ENCODE assay signal across 13 cellular contexts in the genomic region with DNA sequence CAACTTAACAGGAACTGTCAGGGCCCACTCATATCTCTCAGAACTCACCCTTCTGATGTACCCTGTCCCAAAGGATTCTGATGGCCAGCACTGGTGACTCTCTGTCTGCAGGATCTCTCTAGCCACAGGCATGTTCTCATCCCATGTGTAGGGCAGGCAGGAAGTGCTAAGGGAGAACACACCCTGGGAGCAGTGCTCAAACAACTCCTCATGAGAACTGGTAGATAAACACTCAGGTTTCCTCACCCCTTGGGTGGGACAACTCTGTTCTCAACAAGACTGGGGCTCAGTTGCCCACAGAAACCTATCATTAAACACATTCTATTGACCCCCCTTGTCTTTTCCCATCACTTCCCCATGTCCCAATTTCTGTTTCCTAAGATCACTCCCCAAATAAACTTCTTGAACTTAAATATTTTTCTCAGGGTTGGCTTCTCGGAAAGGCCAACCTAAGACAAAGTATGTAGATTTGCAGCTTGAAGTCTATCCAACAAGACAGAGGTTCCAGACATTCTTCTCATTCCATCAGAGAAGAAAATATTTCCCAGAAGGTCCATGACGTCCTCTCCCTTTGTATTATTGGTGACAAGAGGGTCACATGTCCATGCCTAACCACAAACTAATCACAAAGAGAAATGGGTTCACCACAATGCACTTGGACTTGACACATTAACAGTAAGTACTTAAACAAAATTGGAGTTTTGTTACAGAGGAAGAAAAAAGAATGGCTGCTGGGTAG.
DNase-seq lines count a peak whose midpoint lies in the region; ATAC-seq and TF ChIP-seq lines count a peak whose summit lies in the region.
"Had no signal": no experiment of that assay in that cellular context is flagged by ENCODE, and none has a peak within 500 bp of the region (broad histone marks: within the 10 kb centered on the region; RNA-seq: fewer than 3 reads in every experiment).

No MANE protein-coding gene starts in this region.

- H3K27ac Mint-ChIP-seq in chondrocyte (ENCODE audit: unreplicated experiment) (peak overlapping the region; percentile 86), nephron progenitor cell (no peak overlapping the region)
- H3K27ac Mint-ChIP-seq: natural killer cell treated with Interleukin-12 subunit alpha and Interleukin-12 subunit beta and Interleukin-15 and Interleukin-18, amount 100 ng/mL, for 72 hours had no signal

- POLR2A ChIA-PET in AG04449 (lab: Yijun Ruan, JAX): interaction anchor here (1.5 kb wide), 1 partner anchor 361 kb away, joined by 3 read pairs; a partner anchor contains a TSS

- H3K18ac ChIP-seq in mesendoderm (ENCODE audit: low read length): no peak overlapping the region

- H3K36me3 Mint-ChIP-seq in chondrocyte (ENCODE audit: low read depth): no peaks in the 10 kb centered on the region
- H3K36me3 Mint-ChIP-seq in nephron progenitor cell (ENCODE audit: low read depth): peaks cover 8% of the 10 kb centered on the region
- H3K36me3 Mint-ChIP-seq: natural killer cell treated with Interleukin-12 subunit alpha and Interleukin-12 subunit beta and Interleukin-15 and Interleukin-18, amount 100 ng/mL, for 72 hours had no signal

- H3K4me1 ChIP-seq in mesendoderm (ENCODE audit: control insufficient read depth, low read depth, low read length): no peaks in the 10 kb centered on the region
- H3K4me1 ChIP-seq: BLaER1 treated with 17β-estradiol and CSF1 and Interleukin-3, amounts not matched to agents 10 nM and 100 nM; Peyer's patch had no signal

- no peaks in the 10 kb centered on the region for H3K27me3 Mint-ChIP-seq in chondrocyte (ENCODE audit: low read depth)
- peaks cover 3% of the 10 kb centered on the region for H3K27me3 Mint-ChIP-seq in nephron progenitor cell (ENCODE audit: low read depth, poor library complexity)
- H3K27me3 Mint-ChIP-seq: natural killer cell treated with Interleukin-12 subunit alpha and Interleukin-12 subunit beta and Interleukin-15 and Interleukin-18, amount 100 ng/mL, for 72 hours had no signal

- H2AK5ac ChIP-seq in mesendoderm (ENCODE audit: low read length): no peak overlapping the region

- no peak overlapping the region for H4K8ac ChIP-seq in mesendoderm (ENCODE audit: low read depth, low read length)

- no peak overlapping the region for H3K27ac ChIP-seq in mesendoderm (ENCODE audit: low read depth, low read length)
- H3K27ac ChIP-seq: BLaER1 treated with 17β-estradiol and CSF1 and Interleukin-3, amounts not matched to agents 10 nM and 100 nM; hepatocyte; Peyer's patch had no signal

- H3K23ac ChIP-seq in mesendoderm (ENCODE audit: low read length): no peak overlapping the region

- H3K9me3 Mint-ChIP-seq in chondrocyte (ENCODE audit: low read depth): no peaks in the 10 kb centered on the region
- H3K9me3 Mint-ChIP-seq in nephron progenitor cell: peaks cover 9% of the 10 kb centered on the region
- H3K9me3 Mint-ChIP-seq: natural killer cell treated with Interleukin-12 subunit alpha and Interleukin-12 subunit beta and Interleukin-15 and Interleukin-18, amount 100 ng/mL, for 72 hours had no signal

- no peak overlapping the region for H3K4ac ChIP-seq in mesendoderm (ENCODE audit: low read depth, low read length)

- H3K4me2 ChIP-seq in mesendoderm (ENCODE audit: low read length): no peak overlapping the region
- H3K4me2 ChIP-seq: BLaER1 treated with 17β-estradiol and CSF1 and Interleukin-3, amounts not matched to agents 10 nM and 100 nM; hepatocyte had no signal

- no peak for ATAC-seq in HG02870 (IDR thresholded peaks at IDR 0.05; ENCODE audit: unreplicated experiment)
- no peak for ATAC-seq in omental fat pad (ENCODE audit: low FRiP score)
- ATAC-seq: natural killer cell treated with Interleukin-12 subunit alpha and Interleukin-12 subunit beta and Interleukin-15 and Interleukin-18, amount 100 ng/mL, for 72 hours had no signal

- WGBS in mesendoderm (ENCODE audit: extremely low coverage, insufficient coverage, low lambda C conversion rate): no CpG with 5 or more reads among the region's 2 CpGs

- no peak overlapping the region for H3K56ac ChIP-seq in mesendoderm (ENCODE audit: low read length)

- CTCF ChIA-PET in AG04449 (lab: Yijun Ruan, JAX): no interaction called here

- no peak overlapping the region for H2BK15ac ChIP-seq in mesendoderm (replicated peaks; ENCODE audit: low read depth)

- no peak overlapping the region for H2BK120ac ChIP-seq in mesendoderm (ENCODE audit: low read depth, low read length)

- H3K4me3 ChIP-seq in AG04449 (ENCODE audit: low read depth, low read length) (no peak overlapping the region), mesendoderm (ENCODE audit: low read length) (no peak overlapping the region)
- H3K4me3 ChIP-seq: BLaER1 treated with 17β-estradiol and CSF1 and Interleukin-3, amounts not matched to agents 10 nM and 100 nM; hepatocyte; Peyer's patch had no signal

- no peak overlapping the region for H4K5ac ChIP-seq in mesendoderm (ENCODE audit: low read length)

- H3K79me2 ChIP-seq in mesendoderm (ENCODE audit: control insufficient read depth, insufficient read depth, low read length): no peaks in the 10 kb centered on the region
- H3K79me2 ChIP-seq: hepatocyte had no signal

- H3K27me3 ChIP-seq in mesendoderm (ENCODE audit: insufficient read depth, low read length, poor library complexity): no peaks in the 10 kb centered on the region
- H3K27me3 ChIP-seq: BLaER1 treated with 17β-estradiol and CSF1 and Interleukin-3, amounts not matched to agents 10 nM and 100 nM; hepatocyte; Peyer's patch had no signal

- TF ChIP-seq CTCF in AG04449 (IDR thresholded peaks at IDR 0.05; ENCODE audit: insufficient read depth, low read length, missing control alignments): no peak
- TF ChIP-seq CTCF in chondrocyte (IDR thresholded peaks at IDR 0.05): no peak
- TF ChIP-seq CTCF in nephron progenitor cell (IDR thresholded peaks at IDR 0.05): no peak
- no peak for TF ChIP-seq CTCF in omental fat pad (IDR thresholded peaks at IDR 0.05)

- no peak overlapping the region for H3K4me3 Mint-ChIP-seq in chondrocyte (ENCODE audit: unreplicated experiment)
- no peak overlapping the region for H3K4me3 Mint-ChIP-seq in nephron progenitor cell
- H3K4me3 Mint-ChIP-seq: natural killer cell treated with Interleukin-12 subunit alpha and Interleukin-12 subunit beta and Interleukin-15 and Interleukin-18, amount 100 ng/mL, for 72 hours had no signal

- no peaks in the 10 kb centered on the region for H3K36me3 ChIP-seq in mesendoderm (ENCODE audit: control insufficient read depth, insufficient read depth, low read length)
- H3K36me3 ChIP-seq: BLaER1 treated with 17β-estradiol and CSF1 and Interleukin-3, amounts not matched to agents 10 nM and 100 nM; Peyer's patch had no signal

- H3K79me1 ChIP-seq in mesendoderm (ENCODE audit: low read length): no peaks in the 10 kb centered on the region

- DNase-seq in AG04449 (ENCODE audit: low read depth, low spot score) (peak; percentile 99), HS-27A (ENCODE audit: low read depth) (peak; percentile 90), chondrocyte (ENCODE audit: low spot score) (no peak), mesendoderm (peak; percentile 49), nephron progenitor cell (no peak), DMS53 (lab: John Stamatoyannopoulos, UW) (no peak), omental fat pad (ENCODE audit: low spot score) (no peak)
- DNase-seq: NCI-H2171, Peyer's patch had no signal

- H2BK5ac ChIP-seq in mesendoderm (ENCODE audit: low read length): no peak overlapping the region

- H3K9ac ChIP-seq in mesendoderm (ENCODE audit: low read length): no peak overlapping the region
- H3K9ac ChIP-seq: BLaER1 treated with 17β-estradiol and CSF1 and Interleukin-3, amounts not matched to agents 10 nM and 100 nM had no signal

- H3K4me1 Mint-ChIP-seq in chondrocyte (ENCODE audit: low read depth): peaks cover 66% of the 10 kb centered on the region
- peaks cover 39% of the 10 kb centered on the region for H3K4me1 Mint-ChIP-seq in nephron progenitor cell

Comparison
In these comparisons a context has a peak if more than half of its experiments do, and no peak if none do; other contexts are left out.
1. DNase-seq: peak in AG04449 (single experiment), HS-27A (single experiment) and mesendoderm (single experiment); none in chondrocyte (single experiment), nephron progenitor cell (single experiment), DMS53 (single experiment) and omental fat pad (single experiment).